1 cellular context compared by ENCODE assay signal in the genomic region with DNA sequence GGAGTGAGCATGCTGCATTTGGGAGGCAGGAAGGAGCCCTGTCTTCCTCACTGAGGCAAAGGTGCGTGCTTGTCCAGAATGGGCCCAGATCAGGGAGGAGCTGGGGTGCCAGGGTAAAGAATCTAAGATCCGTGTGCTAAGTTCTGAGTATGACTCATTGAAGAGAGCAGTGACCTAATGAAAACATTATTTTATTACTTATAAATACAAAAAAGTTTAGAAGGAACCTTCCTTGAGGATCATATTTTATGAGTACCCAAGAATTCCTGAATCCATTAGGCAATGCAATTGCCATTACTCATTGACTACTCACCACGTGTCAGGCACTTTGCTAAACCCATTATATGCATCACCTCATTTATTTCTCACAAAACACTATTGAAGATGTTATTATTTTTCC.
TF ChIP-seq lines count a peak whose summit lies in the region.

No MANE protein-coding gene starts in this region.

TF ChIP-seq in SK-N-SH, 30 proteins besides CTCF, POLR2A, EP300 and RAD21 (continued from another document):
- TF ChIP-seq, protein P1, sequence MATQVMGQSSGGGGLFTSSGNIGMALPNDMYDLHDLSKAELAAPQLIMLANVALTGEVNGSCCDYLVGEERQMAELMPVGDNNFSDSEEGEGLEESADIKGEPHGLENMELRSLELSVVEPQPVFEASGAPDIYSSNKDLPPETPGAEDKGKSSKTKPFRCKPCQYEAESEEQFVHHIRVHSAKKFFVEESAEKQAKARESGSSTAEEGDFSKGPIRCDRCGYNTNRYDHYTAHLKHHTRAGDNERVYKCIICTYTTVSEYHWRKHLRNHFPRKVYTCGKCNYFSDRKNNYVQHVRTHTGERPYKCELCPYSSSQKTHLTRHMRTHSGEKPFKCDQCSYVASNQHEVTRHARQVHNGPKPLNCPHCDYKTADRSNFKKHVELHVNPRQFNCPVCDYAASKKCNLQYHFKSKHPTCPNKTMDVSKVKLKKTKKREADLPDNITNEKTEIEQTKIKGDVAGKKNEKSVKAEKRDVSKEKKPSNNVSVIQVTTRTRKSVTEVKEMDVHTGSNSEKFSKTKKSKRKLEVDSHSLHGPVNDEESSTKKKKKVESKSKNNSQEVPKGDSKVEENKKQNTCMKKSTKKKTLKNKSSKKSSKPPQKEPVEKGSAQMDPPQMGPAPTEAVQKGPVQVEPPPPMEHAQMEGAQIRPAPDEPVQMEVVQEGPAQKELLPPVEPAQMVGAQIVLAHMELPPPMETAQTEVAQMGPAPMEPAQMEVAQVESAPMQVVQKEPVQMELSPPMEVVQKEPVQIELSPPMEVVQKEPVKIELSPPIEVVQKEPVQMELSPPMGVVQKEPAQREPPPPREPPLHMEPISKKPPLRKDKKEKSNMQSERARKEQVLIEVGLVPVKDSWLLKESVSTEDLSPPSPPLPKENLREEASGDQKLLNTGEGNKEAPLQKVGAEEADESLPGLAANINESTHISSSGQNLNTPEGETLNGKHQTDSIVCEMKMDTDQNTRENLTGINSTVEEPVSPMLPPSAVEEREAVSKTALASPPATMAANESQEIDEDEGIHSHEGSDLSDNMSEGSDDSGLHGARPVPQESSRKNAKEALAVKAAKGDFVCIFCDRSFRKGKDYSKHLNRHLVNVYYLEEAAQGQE (IDR thresholded peaks at IDR 0.05; ENCODE audit: low read depth, low read length) = no peak
- TF ChIP-seq YY1 (IDR thresholded peaks at IDR 0.05; ENCODE audit: low read depth) (no peak), ELF1 (IDR thresholded peaks at IDR 0.05) (no peak), NFIC (IDR thresholded peaks at IDR 0.05; ENCODE audit: borderline replicate concordance) (peak; percentile 32; the same call in 1 of the 2 replicates), SMC3 (IDR thresholded peaks at IDR 0.05; ENCODE audit: low read depth, low read length) (no peak), FOSL2 (IDR thresholded peaks at IDR 0.05; ENCODE audit: borderline replicate concordance, low read depth) (peak; percentile 88), SIN3A (IDR thresholded peaks at IDR 0.05; ENCODE audit: borderline replicate concordance, low read depth, low read length) (no peak), FOXJ3 (CRISPR knock-in tag; IDR thresholded peaks at IDR 0.05) (no peak), FOXM1 (IDR thresholded peaks at IDR 0.05; ENCODE audit: low read depth) (peak; percentile 81), MEF2A (IDR thresholded peaks at IDR 0.05; ENCODE audit: borderline replicate concordance, low read depth) (0 out of 2 replicates have a peak, but pooled peaks have one; percentile 29), RCOR1 (IDR thresholded peaks at IDR 0.05; ENCODE audit: low read length) (no peak), NRF1 (IDR thresholded peaks at IDR 0.05; ENCODE audit: low read depth, low read length) (no peak), RFX5 (IDR thresholded peaks at IDR 0.05; ENCODE audit: low read length) (no peak), GATA2 (CRISPR knock-in tag; IDR thresholded peaks at IDR 0.05) (no peak), MXI1 (IDR thresholded peaks at IDR 0.05; ENCODE audit: low read depth, low read length) (no peak), TCF12 (IDR thresholded peaks at IDR 0.05) (peak; percentile 82), EZH2phosphoT487 (IDR thresholded peaks at IDR 0.05; ENCODE audit: borderline replicate concordance, low read depth) (no peak), POLR2AphosphoS5 (IDR thresholded peaks at IDR 0.05; ENCODE audit: low read depth, low read length) (no peak; the same call in 1 of the 2 replicates), JUND (IDR thresholded peaks at IDR 0.05) (peak; percentile 92), TAF1 (IDR thresholded peaks at IDR 0.05; ENCODE audit: borderline replicate concordance, low read depth, low read length) (no peak), CHD2 (IDR thresholded peaks at IDR 0.05; ENCODE audit: low read length, partially characterized antibody) (no peak), GABPA (IDR thresholded peaks at IDR 0.05; ENCODE audit: low read depth) (no peak), TEAD4 (IDR thresholded peaks at IDR 0.05; ENCODE audit: borderline replicate concordance, insufficient read depth) (peak; percentile 93)
- TF ChIP-seq, protein P2, sequence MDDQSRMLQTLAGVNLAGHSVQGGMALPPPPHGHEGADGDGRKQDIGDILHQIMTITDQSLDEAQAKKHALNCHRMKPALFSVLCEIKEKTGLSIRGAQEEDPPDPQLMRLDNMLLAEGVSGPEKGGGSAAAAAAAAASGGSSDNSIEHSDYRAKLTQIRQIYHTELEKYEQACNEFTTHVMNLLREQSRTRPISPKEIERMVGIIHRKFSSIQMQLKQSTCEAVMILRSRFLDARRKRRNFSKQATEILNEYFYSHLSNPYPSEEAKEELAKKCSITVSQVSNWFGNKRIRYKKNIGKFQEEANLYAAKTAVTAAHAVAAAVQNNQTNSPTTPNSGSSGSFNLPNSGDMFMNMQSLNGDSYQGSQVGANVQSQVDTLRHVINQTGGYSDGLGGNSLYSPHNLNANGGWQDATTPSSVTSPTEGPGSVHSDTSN (IDR thresholded peaks at IDR 0.05) = peak; percentile 91
- TF ChIP-seq, protein P3, sequence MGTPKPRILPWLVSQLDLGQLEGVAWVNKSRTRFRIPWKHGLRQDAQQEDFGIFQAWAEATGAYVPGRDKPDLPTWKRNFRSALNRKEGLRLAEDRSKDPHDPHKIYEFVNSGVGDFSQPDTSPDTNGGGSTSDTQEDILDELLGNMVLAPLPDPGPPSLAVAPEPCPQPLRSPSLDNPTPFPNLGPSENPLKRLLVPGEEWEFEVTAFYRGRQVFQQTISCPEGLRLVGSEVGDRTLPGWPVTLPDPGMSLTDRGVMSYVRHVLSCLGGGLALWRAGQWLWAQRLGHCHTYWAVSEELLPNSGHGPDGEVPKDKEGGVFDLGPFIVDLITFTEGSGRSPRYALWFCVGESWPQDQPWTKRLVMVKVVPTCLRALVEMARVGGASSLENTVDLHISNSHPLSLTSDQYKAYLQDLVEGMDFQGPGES (IDR thresholded peaks at IDR 0.05; ENCODE audit: low read depth, low read length) = no peak
- TF ChIP-seq, protein P4, sequence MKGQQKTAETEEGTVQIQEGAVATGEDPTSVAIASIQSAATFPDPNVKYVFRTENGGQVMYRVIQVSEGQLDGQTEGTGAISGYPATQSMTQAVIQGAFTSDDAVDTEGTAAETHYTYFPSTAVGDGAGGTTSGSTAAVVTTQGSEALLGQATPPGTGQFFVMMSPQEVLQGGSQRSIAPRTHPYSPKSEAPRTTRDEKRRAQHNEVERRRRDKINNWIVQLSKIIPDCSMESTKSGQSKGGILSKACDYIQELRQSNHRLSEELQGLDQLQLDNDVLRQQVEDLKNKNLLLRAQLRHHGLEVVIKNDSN (IDR thresholded peaks at IDR 0.05; ENCODE audit: borderline replicate concordance, low read depth) = 0 out of 2 replicates have a peak, but pooled peaks have one; percentile 45
- TF ChIP-seq, protein P5, sequence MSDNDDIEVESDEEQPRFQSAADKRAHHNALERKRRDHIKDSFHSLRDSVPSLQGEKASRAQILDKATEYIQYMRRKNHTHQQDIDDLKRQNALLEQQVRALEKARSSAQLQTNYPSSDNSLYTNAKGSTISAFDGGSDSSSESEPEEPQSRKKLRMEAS (IDR thresholded peaks at IDR 0.05; ENCODE audit: low read depth) = peak; percentile 88
- TF ChIP-seq, protein P6, sequence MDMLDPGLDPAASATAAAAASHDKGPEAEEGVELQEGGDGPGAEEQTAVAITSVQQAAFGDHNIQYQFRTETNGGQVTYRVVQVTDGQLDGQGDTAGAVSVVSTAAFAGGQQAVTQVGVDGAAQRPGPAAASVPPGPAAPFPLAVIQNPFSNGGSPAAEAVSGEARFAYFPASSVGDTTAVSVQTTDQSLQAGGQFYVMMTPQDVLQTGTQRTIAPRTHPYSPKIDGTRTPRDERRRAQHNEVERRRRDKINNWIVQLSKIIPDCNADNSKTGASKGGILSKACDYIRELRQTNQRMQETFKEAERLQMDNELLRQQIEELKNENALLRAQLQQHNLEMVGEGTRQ (IDR thresholded peaks at IDR 0.05; ENCODE audit: borderline replicate concordance, low read depth, low read length) = no peak
- TF ChIP-seq, protein P7, sequence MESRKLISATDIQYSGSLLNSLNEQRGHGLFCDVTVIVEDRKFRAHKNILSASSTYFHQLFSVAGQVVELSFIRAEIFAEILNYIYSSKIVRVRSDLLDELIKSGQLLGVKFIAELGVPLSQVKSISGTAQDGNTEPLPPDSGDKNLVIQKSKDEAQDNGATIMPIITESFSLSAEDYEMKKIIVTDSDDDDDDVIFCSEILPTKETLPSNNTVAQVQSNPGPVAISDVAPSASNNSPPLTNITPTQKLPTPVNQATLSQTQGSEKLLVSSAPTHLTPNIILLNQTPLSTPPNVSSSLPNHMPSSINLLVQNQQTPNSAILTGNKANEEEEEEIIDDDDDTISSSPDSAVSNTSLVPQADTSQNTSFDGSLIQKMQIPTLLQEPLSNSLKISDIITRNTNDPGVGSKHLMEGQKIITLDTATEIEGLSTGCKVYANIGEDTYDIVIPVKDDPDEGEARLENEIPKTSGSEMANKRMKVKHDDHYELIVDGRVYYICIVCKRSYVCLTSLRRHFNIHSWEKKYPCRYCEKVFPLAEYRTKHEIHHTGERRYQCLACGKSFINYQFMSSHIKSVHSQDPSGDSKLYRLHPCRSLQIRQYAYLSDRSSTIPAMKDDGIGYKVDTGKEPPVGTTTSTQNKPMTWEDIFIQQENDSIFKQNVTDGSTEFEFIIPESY (IDR thresholded peaks at IDR 0.05; ENCODE audit: borderline replicate concordance, low read depth) = 0 out of 2 replicates have a peak, but pooled peaks have one; percentile 53
TF ChIP-seq in SK-N-SH: peak in this region for 12.
